19 cellular contexts compared by ENCODE assay signal in genomic region chr1:54796902-54797301, GRCh38. TPM values are rescaled to one million over a fixed set of nuclear protein-coding genes. Genes with fewer than 3 reads are reported as not detected.
A peak's percentile ranks its signal among the peaks of the same experiment; 100 is the strongest.
DNase-seq lines count a peak whose midpoint lies in the region; ATAC-seq and TF ChIP-seq lines count a peak whose summit lies in the region.
"Had no signal": no experiment of that assay in that cellular context is flagged by ENCODE, and none has a peak within 500 bp of the region (broad histone marks: within the 10 kb centered on the region; RNA-seq: fewer than 3 reads in every experiment).

No MANE protein-coding gene starts in this region.

- H3K27me3 Mint-ChIP-seq in activated naive CD4-positive, alpha-beta T cell treated with anti-CD3 and anti-CD28 coated beads, Interleukin-2, amount 50 U/mL, for 24 hours: no peaks in the 10 kb centered on the region
- no peaks in the 10 kb centered on the region for H3K27me3 Mint-ChIP-seq in naive thymus-derived CD8-positive, alpha-beta T cell

- H3K27ac ChIP-seq in colonic mucosa (peak overlapping the region; percentile 87), transverse colon (peak overlapping the region; percentile 79 to 90 (median 88))
- H3K27ac ChIP-seq: A549, SJSA1 had no signal

- 80 to 86% methylated on average over 2 of the region's 2 CpGs for WGBS in transverse colon (ENCODE audit: low coverage in 1 of 2), 2 donors

- CTCF ChIA-PET in GM10248 (lab: Yijun Ruan, JAX): no interaction called here

- in situ Hi-C loops in transverse colon (cut with MboI; ENCODE audit: low pct_ligation_motif_present in 1 of 4, low pct_unique_long_range_greater_than_20kb in 1 of 4, low sequenced_read_pairs in 3 of 4): no loop called here

- H3K9ac ChIP-seq in colonic mucosa (ENCODE audit: low read depth in 2 of 2, low read length in 2 of 2): peak overlapping the region in 1 of 2 donors; percentile 79

- no peak for ATAC-seq in naive thymus-derived CD8-positive, alpha-beta T cell
- no peak for ATAC-seq in GM19463 (IDR thresholded peaks at IDR 0.05; ENCODE audit: unreplicated experiment)
- ATAC-seq in GM18868 (IDR thresholded peaks at IDR 0.05; ENCODE audit: unreplicated experiment): no peak
- ATAC-seq: A549, PC-3 had no signal

- H3K36me3 Mint-ChIP-seq in activated naive CD4-positive, alpha-beta T cell treated with anti-CD3 and anti-CD28 coated beads, Interleukin-2, amount 50 U/mL, for 24 hours: peaks cover 6% of the 10 kb centered on the region
- peaks cover 0 to 23% (median 17%) of the 10 kb centered on the region in 3 donors for H3K36me3 Mint-ChIP-seq in naive thymus-derived CD8-positive, alpha-beta T cell

- H3K4me1 ChIP-seq in colonic mucosa (peaks cover 42% of the 10 kb centered on the region), transverse colon (peaks cover 7 to 87% (median 77%) of the 10 kb centered on the region in 4 donors)

- H3K27ac Mint-ChIP-seq in activated naive CD4-positive, alpha-beta T cell treated with anti-CD3 and anti-CD28 coated beads, Interleukin-2, amount 50 U/mL, for 24 hours: peak overlapping the region; percentile 69
- peak overlapping the region in 6 of 10 donors; percentile 16 to 70 (median 40) for H3K27ac Mint-ChIP-seq in naive thymus-derived CD8-positive, alpha-beta T cell

- intact Hi-C loops in colonic mucosa (cut with DNase I) (no loop called here), transverse colon (cut with DNase I; ENCODE audit: low total_unique reads) (no loop called here)

- no peaks in the 10 kb centered on the region for H3K9me3 Mint-ChIP-seq in activated naive CD4-positive, alpha-beta T cell treated with anti-CD3 and anti-CD28 coated beads, Interleukin-2, amount 50 U/mL, for 24 hours
- no peaks in the 10 kb centered on the region for H3K9me3 Mint-ChIP-seq in naive thymus-derived CD8-positive, alpha-beta T cell

- TF ChIP-seq CTCF in colonic mucosa (IDR thresholded peaks at IDR 0.05) (no peak), transverse colon (IDR thresholded peaks at IDR 0.05) (no peak), GM10248 (IDR thresholded peaks at IDR 0.05; ENCODE audit: control extremely low read depth, extremely low read depth, low read depth, missing control alignments) (no peak)

- H3K9me3 ChIP-seq in colonic mucosa (no peaks in the 10 kb centered on the region), transverse colon (no peaks in the 10 kb centered on the region)
- H3K9me3 ChIP-seq: A549 had no signal

- H3K4me1 Mint-ChIP-seq in activated naive CD4-positive, alpha-beta T cell treated with anti-CD3 and anti-CD28 coated beads, Interleukin-2, amount 50 U/mL, for 24 hours: peaks cover 70% of the 10 kb centered on the region
- H3K4me1 Mint-ChIP-seq in naive thymus-derived CD8-positive, alpha-beta T cell: peaks cover 32 to 54% (median 52%) of the 10 kb centered on the region in 4 donors

- no peak for DNase-seq in activated naive CD4-positive, alpha-beta T cell treated with anti-CD3 and anti-CD28 coated beads, Interleukin-2, amount 50 U/mL, for 16 hours
- DNase-seq in colonic mucosa: no peak
- no peak for DNase-seq in naive thymus-derived CD8-positive, alpha-beta T cell
- no peak for DNase-seq in transverse colon
- no peak for DNase-seq in GM10248 (ENCODE audit: extremely low spot score)
- DNase-seq: Calu3, GOT3, KBM-7, NCI-H1417 treated with DMSO at 0.1 percent for 48 hours, NCI-H1930, NCI-H2171, NCI-H446 treated with DMSO at 0.1 percent for 48 hours, NCI-H748 treated with DMSO at 0.1 percent for 48 hours, PC-3 had no signal

- TF ChIP-seq POLR2A in transverse colon (IDR thresholded peaks at IDR 0.05): no peak

- no peak for TF ChIP-seq EP300 in transverse colon (IDR thresholded peaks at IDR 0.05; ENCODE audit: low read depth)

- H3K4me3 ChIP-seq in colonic mucosa (no peak overlapping the region), transverse colon (no peak overlapping the region)
- H3K4me3 ChIP-seq: A549, SJSA1 had no signal

- no peaks in the 10 kb centered on the region for H3K36me3 ChIP-seq in colonic mucosa
- H3K36me3 ChIP-seq in transverse colon: no peaks in the 10 kb centered on the region
- H3K36me3 ChIP-seq: SJSA1 had no signal

- no peaks in the 10 kb centered on the region for H3K27me3 ChIP-seq in colonic mucosa
- no peaks in the 10 kb centered on the region for H3K27me3 ChIP-seq in transverse colon

- no peak overlapping the region for H3K4me3 Mint-ChIP-seq in activated naive CD4-positive, alpha-beta T cell treated with anti-CD3 and anti-CD28 coated beads, Interleukin-2, amount 50 U/mL, for 24 hours
- H3K4me3 Mint-ChIP-seq in naive thymus-derived CD8-positive, alpha-beta T cell: peak overlapping the region in 4 of 10 donors; percentile 4 to 44 (median 38)

- POLR2A ChIA-PET in naive thymus-derived CD8-positive, alpha-beta T cell (lab: Charles Lee): no interaction called here
- POLR2A ChIA-PET in GM10248 (lab: Yijun Ruan, JAX): no interaction called here

RNA-seq across cellular contexts. Expression of gene TTC22, which starts 4.2 kb away (rescaled TPM):
- total RNA-seq in colonic mucosa (10 to 100 TPM; 52.4 to 80.6 TPM), transverse colon (100 to 1,000 TPM in 2 of 4 donors, 10 to 100 TPM in 2; 39.8 to 174 (median 98.4) TPM)
- 10 to 100 TPM; 10.8 to 12.6 TPM for total RNA-seq in naive thymus-derived CD8-positive, alpha-beta T cell
- polyA plus RNA-seq in naive thymus-derived CD8-positive, alpha-beta T cell: 1 to 10 TPM; 1.7 to 3.2 (median 2.9) TPM
- total RNA-seq: SJSA1 had no signal
- polyA plus RNA-seq: A549 had no signal

RNA-seq across cellular contexts. Expression of gene PARS2, which starts 32.6 kb away (rescaled TPM):
- total RNA-seq in colonic mucosa (10 to 100 TPM; 11.1 to 11.2 TPM), transverse colon (10 to 100 TPM in 1 of 4 donors, 1 to 10 TPM in 2, not detected in 1; 8.9 to 13.5 (median 9.1) TPM)
- 1 to 10 TPM; 3.2 to 3.3 TPM for total RNA-seq in naive thymus-derived CD8-positive, alpha-beta T cell
- polyA plus RNA-seq in naive thymus-derived CD8-positive, alpha-beta T cell: 1 to 10 TPM; 1.0 to 4.1 (median 2.5) TPM
